In the genomic region with DNA sequence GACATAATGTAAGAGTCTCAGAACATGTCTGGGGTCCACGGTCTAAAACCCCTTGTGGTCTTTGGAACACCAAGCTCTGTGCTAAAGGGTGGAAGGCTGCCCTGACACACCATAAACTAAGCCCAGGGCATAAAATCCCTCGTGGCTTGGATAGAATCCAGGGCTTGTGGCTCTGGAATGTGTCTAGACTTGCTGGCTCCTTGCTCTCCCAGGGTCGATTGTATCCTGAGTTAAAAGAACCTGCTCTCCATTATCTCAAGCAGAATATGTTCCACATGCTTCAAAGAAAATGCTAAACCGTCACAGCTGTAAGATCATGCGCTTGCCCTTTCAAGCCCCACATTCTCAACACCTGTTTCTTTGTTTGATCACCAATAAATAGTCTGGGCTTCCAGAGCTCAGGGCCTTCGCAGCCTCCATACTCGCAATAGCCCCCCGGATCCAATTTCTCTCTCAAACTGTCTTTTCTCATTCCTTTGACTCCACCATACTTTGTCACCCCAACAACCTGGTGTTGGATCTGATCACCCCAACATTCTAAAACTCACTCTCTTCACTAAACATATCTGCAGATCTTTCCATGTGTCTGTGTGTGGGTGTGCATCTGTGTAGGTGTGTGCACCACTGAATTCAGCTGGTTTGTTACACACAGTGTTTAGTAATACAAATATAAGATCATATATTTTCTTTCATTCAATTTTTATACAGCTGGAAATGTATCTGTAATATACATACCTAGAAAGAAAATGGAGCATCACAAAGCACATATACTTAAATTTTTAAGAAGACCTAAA, we compare ENCODE assay signal across 9 cellular contexts.
A peak's percentile ranks its signal among the peaks of the same experiment; 100 is the strongest.
DNase-seq lines count a peak whose midpoint lies in the region; ATAC-seq and TF ChIP-seq lines count a peak whose summit lies in the region.
"Had no signal": no experiment of that assay in that cellular context is flagged by ENCODE, and none has a peak within 500 bp of the region (broad histone marks: within the 10 kb centered on the region; RNA-seq: fewer than 3 reads in every experiment).

No MANE protein-coding gene starts in this region.

- H3K9me3 Mint-ChIP-seq in GM23338 = no peaks in the 10 kb centered on the region
- H3K9me3 Mint-ChIP-seq in activated CD4-positive, alpha-beta T cell treated with anti-CD3 and anti-CD28 coated beads for 36 hours (ENCODE audit: low read depth) = no peaks in the 10 kb centered on the region

- no peak overlapping the region for H3K4me3 Mint-ChIP-seq in GM23338
- H3K4me3 Mint-ChIP-seq in activated CD4-positive, alpha-beta T cell treated with anti-CD3 and anti-CD28 coated beads for 36 hours = no peak overlapping the region

- H3K4me1 Mint-ChIP-seq in GM23338 = peaks cover 11% of the 10 kb centered on the region
- peaks cover 9% of the 10 kb centered on the region for H3K4me1 Mint-ChIP-seq in activated CD4-positive, alpha-beta T cell treated with anti-CD3 and anti-CD28 coated beads for 36 hours

- peak; percentile 44 for ATAC-seq in GM23338
- ATAC-seq in activated CD4-positive, alpha-beta T cell treated with anti-CD3 and anti-CD28 coated beads for 36 hours = no peak

- peaks cover 10% of the 10 kb centered on the region for H3K27me3 Mint-ChIP-seq in GM23338 (ENCODE audit: insufficient read depth, low read depth, poor library complexity)
- no peaks in the 10 kb centered on the region for H3K27me3 Mint-ChIP-seq in activated CD4-positive, alpha-beta T cell treated with anti-CD3 and anti-CD28 coated beads for 36 hours

- intact Hi-C loops in activated CD4-positive, alpha-beta T cell treated with anti-CD3 and anti-CD28 coated beads for 36 hours (cut with DNase I, micrococcal nuclease) = no loop called here

- TF ChIP-seq CTCF in GM23338 (conservative IDR thresholded peaks at IDR 0.05; ENCODE audit: low read depth in 2 of 2) (no peak), fibroblast of the aortic adventitia (IDR thresholded peaks at IDR 0.05; ENCODE audit: insufficient read depth, low read length) (no peak)

- H3K4me3 ChIP-seq in GM23338 = no peak overlapping the region
- no peak overlapping the region for H3K4me3 ChIP-seq in fibroblast of the aortic adventitia (ENCODE audit: low read depth, low read length)
- no peak overlapping the region for H3K4me3 ChIP-seq in skeletal muscle cell (ENCODE audit: low read depth, low read length)
- H3K4me3 ChIP-seq: tibial nerve had no signal

- peaks cover 6% of the 10 kb centered on the region; the same call in 1 of the 2 replicates for H3F3A ChIP-seq in GM23338 (replicated peaks; ENCODE audit: low read depth)

- peaks cover 4% of the 10 kb centered on the region for H3K36me3 Mint-ChIP-seq in GM23338 (ENCODE audit: low read depth)
- H3K36me3 Mint-ChIP-seq in activated CD4-positive, alpha-beta T cell treated with anti-CD3 and anti-CD28 coated beads for 36 hours (ENCODE audit: low read depth) = peaks cover 3% of the 10 kb centered on the region

- no peaks in the 10 kb centered on the region for H3K27me3 ChIP-seq in GM23338 (ENCODE audit: insufficient read depth)
- H3K27me3 ChIP-seq: tibial nerve had no signal

- H3K79me2 ChIP-seq in GM23338 (replicated peaks; ENCODE audit: insufficient read depth) = no peaks in the 10 kb centered on the region

- H3K9me2 ChIP-seq in GM23338 (ENCODE audit: insufficient read depth) = 0 out of 2 replicates have a peak, but pooled peaks cover 4% of the 10 kb centered on the region

- POLR2A ChIA-PET in activated CD4-positive, alpha-beta T cell treated with anti-CD3 and anti-CD28 coated beads for 36 hours (lab: Charles Lee) = no interaction called here

- DNase-seq in GM23338 (ENCODE audit: low spot score) (no peak), RPMI7951 (ENCODE audit: low read depth) (peak; percentile 70), fibroblast of the aortic adventitia (ENCODE audit: low read depth) (peak; percentile 80), skeletal muscle cell (ENCODE audit: low read depth) (peak; percentile 47), T-helper 2 cell (no peak)
- no peak for DNase-seq in activated T-cell treated with anti-CD3 and anti-CD28 coated beads, Interleukin-2, amount 50 U/mL, for 48 hours
- DNase-seq in activated CD4-positive, alpha-beta T cell treated with anti-CD3 and anti-CD28 coated beads for 36 hours = no peak
- DNase-seq in stimulated activated naive CD4-positive, alpha-beta T cell (lab: John Stamatoyannopoulos, UW) = no peak

- H2AFZ ChIP-seq in GM23338 = no peak overlapping the region

- H3K4me2 ChIP-seq in GM23338 = no peak overlapping the region

- no peak overlapping the region for H3K27ac ChIP-seq in GM23338 (ENCODE audit: low read depth)

- no peaks in the 10 kb centered on the region for H3K4me1 ChIP-seq in GM23338 (ENCODE audit: insufficient read depth)

- H4K20me1 ChIP-seq in GM23338 (replicated peaks; ENCODE audit: insufficient read depth) = no peaks in the 10 kb centered on the region

- CTCF ChIA-PET in activated CD4-positive, alpha-beta T cell treated with anti-CD3 and anti-CD28 coated beads for 36 hours (lab: Charles Lee) = no interaction called here

- H3K36me3 ChIP-seq in GM23338 (ENCODE audit: insufficient read depth) = no peaks in the 10 kb centered on the region

- peak overlapping the region; percentile 35 for H3K27ac Mint-ChIP-seq in GM23338
- H3K27ac Mint-ChIP-seq in activated CD4-positive, alpha-beta T cell treated with anti-CD3 and anti-CD28 coated beads for 36 hours = no peak overlapping the region

TF ChIP-seq in GM23338, 12 proteins besides CTCF, POLR2A, EP300 and RAD21 (continues in another document):
- TF ChIP-seq EZH2 (IDR thresholded peaks at IDR 0.05; ENCODE audit: low read depth, unreplicated experiment) = no peak
- TF ChIP-seq ZNF331 (CRISPR knock-in tag; IDR thresholded peaks at IDR 0.05; ENCODE audit: low read depth) = no peak
- no peak for TF ChIP-seq JUNB (IDR thresholded peaks at IDR 0.05; ENCODE audit: unreplicated experiment)
- TF ChIP-seq NANOG (IDR thresholded peaks at IDR 0.05; ENCODE audit: borderline replicate concordance) = no peak
- no peak for TF ChIP-seq CREB1 (CRISPR knock-in tag; IDR thresholded peaks at IDR 0.05; ENCODE audit: low read depth)
- TF ChIP-seq, protein P1, sequence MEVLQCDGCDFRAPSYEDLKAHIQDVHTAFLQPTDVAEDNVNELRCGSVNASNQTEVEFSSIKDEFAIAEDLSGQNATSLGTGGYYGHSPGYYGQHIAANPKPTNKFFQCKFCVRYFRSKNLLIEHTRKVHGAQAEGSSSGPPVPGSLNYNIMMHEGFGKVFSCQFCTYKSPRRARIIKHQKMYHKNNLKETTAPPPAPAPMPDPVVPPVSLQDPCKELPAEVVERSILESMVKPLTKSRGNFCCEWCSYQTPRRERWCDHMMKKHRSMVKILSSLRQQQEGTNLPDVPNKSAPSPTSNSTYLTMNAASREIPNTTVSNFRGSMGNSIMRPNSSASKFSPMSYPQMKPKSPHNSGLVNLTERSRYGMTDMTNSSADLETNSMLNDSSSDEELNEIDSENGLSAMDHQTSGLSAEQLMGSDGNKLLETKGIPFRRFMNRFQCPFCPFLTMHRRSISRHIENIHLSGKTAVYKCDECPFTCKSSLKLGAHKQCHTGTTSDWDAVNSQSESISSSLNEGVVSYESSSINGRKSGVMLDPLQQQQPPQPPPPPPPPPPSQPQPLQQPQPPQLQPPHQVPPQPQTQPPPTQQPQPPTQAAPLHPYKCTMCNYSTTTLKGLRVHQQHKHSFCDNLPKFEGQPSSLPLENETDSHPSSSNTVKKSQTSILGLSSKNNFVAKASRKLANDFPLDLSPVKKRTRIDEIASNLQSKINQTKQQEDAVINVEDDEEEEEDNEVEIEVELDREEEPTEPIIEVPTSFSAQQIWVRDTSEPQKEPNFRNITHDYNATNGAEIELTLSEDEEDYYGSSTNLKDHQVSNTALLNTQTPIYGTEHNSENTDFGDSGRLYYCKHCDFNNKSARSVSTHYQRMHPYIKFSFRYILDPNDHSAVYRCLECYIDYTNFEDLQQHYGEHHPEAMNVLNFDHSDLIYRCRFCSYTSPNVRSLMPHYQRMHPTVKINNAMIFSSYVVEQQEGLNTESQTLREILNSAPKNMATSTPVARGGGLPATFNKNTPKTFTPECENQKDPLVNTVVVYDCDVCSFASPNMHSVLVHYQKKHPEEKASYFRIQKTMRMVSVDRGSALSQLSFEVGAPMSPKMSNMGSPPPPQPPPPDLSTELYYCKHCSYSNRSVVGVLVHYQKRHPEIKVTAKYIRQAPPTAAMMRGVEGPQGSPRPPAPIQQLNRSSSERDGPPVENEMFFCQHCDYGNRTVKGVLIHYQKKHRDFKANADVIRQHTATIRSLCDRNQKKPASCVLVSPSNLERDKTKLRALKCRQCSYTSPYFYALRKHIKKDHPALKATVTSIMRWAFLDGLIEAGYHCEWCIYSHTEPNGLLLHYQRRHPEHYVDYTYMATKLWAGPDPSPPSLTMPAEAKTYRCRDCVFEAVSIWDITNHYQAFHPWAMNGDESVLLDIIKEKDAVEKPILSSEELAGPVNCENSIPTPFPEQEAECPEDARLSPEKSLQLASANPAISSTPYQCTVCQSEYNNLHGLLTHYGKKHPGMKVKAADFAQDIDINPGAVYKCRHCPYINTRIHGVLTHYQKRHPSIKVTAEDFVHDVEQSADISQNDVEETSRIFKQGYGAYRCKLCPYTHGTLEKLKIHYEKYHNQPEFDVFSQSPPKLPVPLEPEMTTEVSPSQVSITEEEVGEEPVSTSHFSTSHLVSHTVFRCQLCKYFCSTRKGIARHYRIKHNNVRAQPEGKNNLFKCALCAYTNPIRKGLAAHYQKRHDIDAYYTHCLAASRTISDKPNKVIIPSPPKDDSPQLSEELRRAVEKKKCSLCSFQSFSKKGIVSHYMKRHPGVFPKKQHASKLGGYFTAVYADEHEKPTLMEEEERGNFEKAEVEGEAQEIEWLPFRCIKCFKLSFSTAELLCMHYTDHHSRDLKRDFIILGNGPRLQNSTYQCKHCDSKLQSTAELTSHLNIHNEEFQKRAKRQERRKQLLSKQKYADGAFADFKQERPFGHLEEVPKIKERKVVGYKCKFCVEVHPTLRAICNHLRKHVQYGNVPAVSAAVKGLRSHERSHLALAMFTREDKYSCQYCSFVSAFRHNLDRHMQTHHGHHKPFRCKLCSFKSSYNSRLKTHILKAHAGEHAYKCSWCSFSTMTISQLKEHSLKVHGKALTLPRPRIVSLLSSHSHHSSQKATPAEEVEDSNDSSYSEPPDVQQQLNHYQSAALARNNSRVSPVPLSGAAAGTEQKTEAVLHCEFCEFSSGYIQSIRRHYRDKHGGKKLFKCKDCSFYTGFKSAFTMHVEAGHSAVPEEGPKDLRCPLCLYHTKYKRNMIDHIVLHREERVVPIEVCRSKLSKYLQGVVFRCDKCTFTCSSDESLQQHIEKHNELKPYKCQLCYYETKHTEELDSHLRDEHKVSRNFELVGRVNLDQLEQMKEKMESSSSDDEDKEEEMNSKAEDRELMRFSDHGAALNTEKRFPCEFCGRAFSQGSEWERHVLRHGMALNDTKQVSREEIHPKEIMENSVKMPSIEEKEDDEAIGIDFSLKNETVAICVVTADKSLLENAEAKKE (CRISPR knock-in tag; IDR thresholded peaks at IDR 0.05) = no peak
- TF ChIP-seq POLR2AphosphoS5 (IDR thresholded peaks at IDR 0.05; ENCODE audit: low read depth) = no peak
- no peak for TF ChIP-seq ZNF114 (CRISPR knock-in tag; IDR thresholded peaks at IDR 0.05)

Comparison
In these comparisons a context has a peak if more than half of its experiments do, and no peak if none do; other contexts are left out.
1. DNase-seq: peak in RPMI7951 (single experiment), fibroblast of the aortic adventitia (single experiment) and skeletal muscle cell (single experiment); none in GM23338 (single experiment), T-helper 2 cell (0 of 5), activated T-cell treated with anti-CD3 and anti-CD28 coated beads, Interleukin-2, amount 50 U/mL, for 48 hours (0 of 2), activated CD4-positive, alpha-beta T cell treated with anti-CD3 and anti-CD28 coated beads for 36 hours (single experiment) and stimulated activated naive CD4-positive, alpha-beta T cell (0 of 6).